1 cellular context compared by ENCODE assay signal in the genomic region with DNA sequence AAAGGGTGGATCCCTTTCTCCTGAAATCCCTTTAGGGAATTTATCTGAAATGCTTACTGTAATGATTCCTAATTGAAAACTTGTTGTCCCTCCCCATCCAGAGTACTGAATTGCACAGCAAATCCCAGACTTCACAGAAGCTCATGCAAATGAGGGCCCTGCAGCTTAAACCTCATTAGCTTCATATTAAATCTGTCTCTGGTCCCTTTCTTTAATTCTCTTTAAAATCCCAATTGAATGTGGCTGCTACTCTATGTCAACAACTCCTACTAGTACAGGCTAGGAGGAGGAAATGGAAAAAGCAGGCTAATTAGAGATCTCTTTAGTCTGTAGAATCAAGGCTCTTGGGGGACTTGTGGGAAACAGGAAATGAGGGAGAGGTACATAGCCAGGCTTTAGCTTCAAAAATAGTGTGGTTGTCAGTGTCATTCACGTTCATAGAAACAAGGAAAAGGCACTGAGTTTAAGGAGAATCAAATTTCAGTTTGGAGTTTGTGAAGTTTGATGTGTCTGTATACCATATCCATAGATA.
TF ChIP-seq lines count a peak whose summit lies in the region.

No MANE protein-coding gene starts in this region.

TF ChIP-seq in H1, 55 proteins besides CTCF, POLR2A, EP300 and RAD21:
- no peak for TF ChIP-seq PHF8 (conservative IDR thresholded peaks at IDR 0.05; ENCODE audit: low read depth, low read length)
- TF ChIP-seq SUZ12 (IDR thresholded peaks at IDR 0.05; ENCODE audit: low read length) = no peak
- no peak for TF ChIP-seq SP4 (IDR thresholded peaks at IDR 0.05; ENCODE audit: low read length)
- TF ChIP-seq TBP (IDR thresholded peaks at IDR 0.05; ENCODE audit: low read depth, low read length) = no peak
- TF ChIP-seq, protein P1, sequence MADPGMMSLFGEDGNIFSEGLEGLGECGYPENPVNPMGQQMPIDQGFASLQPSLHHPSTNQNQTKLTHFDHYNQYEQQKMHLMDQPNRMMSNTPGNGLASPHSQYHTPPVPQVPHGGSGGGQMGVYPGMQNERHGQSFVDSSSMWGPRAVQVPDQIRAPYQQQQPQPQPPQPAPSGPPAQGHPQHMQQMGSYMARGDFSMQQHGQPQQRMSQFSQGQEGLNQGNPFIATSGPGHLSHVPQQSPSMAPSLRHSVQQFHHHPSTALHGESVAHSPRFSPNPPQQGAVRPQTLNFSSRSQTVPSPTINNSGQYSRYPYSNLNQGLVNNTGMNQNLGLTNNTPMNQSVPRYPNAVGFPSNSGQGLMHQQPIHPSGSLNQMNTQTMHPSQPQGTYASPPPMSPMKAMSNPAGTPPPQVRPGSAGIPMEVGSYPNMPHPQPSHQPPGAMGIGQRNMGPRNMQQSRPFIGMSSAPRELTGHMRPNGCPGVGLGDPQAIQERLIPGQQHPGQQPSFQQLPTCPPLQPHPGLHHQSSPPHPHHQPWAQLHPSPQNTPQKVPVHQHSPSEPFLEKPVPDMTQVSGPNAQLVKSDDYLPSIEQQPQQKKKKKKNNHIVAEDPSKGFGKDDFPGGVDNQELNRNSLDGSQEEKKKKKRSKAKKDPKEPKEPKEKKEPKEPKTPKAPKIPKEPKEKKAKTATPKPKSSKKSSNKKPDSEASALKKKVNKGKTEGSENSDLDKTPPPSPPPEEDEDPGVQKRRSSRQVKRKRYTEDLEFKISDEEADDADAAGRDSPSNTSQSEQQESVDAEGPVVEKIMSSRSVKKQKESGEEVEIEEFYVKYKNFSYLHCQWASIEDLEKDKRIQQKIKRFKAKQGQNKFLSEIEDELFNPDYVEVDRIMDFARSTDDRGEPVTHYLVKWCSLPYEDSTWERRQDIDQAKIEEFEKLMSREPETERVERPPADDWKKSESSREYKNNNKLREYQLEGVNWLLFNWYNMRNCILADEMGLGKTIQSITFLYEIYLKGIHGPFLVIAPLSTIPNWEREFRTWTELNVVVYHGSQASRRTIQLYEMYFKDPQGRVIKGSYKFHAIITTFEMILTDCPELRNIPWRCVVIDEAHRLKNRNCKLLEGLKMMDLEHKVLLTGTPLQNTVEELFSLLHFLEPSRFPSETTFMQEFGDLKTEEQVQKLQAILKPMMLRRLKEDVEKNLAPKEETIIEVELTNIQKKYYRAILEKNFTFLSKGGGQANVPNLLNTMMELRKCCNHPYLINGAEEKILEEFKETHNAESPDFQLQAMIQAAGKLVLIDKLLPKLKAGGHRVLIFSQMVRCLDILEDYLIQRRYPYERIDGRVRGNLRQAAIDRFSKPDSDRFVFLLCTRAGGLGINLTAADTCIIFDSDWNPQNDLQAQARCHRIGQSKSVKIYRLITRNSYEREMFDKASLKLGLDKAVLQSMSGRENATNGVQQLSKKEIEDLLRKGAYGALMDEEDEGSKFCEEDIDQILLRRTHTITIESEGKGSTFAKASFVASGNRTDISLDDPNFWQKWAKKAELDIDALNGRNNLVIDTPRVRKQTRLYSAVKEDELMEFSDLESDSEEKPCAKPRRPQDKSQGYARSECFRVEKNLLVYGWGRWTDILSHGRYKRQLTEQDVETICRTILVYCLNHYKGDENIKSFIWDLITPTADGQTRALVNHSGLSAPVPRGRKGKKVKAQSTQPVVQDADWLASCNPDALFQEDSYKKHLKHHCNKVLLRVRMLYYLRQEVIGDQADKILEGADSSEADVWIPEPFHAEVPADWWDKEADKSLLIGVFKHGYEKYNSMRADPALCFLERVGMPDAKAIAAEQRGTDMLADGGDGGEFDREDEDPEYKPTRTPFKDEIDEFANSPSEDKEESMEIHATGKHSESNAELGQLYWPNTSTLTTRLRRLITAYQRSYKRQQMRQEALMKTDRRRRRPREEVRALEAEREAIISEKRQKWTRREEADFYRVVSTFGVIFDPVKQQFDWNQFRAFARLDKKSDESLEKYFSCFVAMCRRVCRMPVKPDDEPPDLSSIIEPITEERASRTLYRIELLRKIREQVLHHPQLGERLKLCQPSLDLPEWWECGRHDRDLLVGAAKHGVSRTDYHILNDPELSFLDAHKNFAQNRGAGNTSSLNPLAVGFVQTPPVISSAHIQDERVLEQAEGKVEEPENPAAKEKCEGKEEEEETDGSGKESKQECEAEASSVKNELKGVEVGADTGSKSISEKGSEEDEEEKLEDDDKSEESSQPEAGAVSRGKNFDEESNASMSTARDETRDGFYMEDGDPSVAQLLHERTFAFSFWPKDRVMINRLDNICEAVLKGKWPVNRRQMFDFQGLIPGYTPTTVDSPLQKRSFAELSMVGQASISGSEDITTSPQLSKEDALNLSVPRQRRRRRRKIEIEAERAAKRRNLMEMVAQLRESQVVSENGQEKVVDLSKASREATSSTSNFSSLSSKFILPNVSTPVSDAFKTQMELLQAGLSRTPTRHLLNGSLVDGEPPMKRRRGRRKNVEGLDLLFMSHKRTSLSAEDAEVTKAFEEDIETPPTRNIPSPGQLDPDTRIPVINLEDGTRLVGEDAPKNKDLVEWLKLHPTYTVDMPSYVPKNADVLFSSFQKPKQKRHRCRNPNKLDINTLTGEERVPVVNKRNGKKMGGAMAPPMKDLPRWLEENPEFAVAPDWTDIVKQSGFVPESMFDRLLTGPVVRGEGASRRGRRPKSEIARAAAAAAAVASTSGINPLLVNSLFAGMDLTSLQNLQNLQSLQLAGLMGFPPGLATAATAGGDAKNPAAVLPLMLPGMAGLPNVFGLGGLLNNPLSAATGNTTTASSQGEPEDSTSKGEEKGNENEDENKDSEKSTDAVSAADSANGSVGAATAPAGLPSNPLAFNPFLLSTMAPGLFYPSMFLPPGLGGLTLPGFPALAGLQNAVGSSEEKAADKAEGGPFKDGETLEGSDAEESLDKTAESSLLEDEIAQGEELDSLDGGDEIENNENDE (IDR thresholded peaks at IDR 0.05; ENCODE audit: insufficient replicate concordance, low read length) = no peak
- TF ChIP-seq RFX5 (IDR thresholded peaks at IDR 0.05; ENCODE audit: borderline replicate concordance, low read depth, low read length) = no peak
- TF ChIP-seq SP1 (IDR thresholded peaks at IDR 0.05; ENCODE audit: low read depth, low read length) = no peak
- TF ChIP-seq ASH2L (IDR thresholded peaks at IDR 0.05; ENCODE audit: low read length) = no peak
- TF ChIP-seq JUND (IDR thresholded peaks at IDR 0.05; ENCODE audit: low read length) = no peak
- TF ChIP-seq JUN (IDR thresholded peaks at IDR 0.05; ENCODE audit: low read depth, low read length) = no peak
- TF ChIP-seq CBX8 (IDR thresholded peaks at IDR 0.05; ENCODE audit: borderline replicate concordance, low read depth, low read length) = no peak
- TF ChIP-seq HDAC2 (IDR thresholded peaks at IDR 0.05; ENCODE audit: borderline replicate concordance in 1 of 2, low read depth in 2 of 2, low read length in 2 of 2) = no peak
- TF ChIP-seq ZNF274 (IDR thresholded peaks at IDR 0.05; ENCODE audit: borderline replicate concordance, extremely low read depth, low read length) = no peak
- TF ChIP-seq SIX5 (IDR thresholded peaks at IDR 0.05; ENCODE audit: low read depth, low read length) = no peak
